2 cellular contexts compared by ENCODE assay signal in the genomic region with DNA sequence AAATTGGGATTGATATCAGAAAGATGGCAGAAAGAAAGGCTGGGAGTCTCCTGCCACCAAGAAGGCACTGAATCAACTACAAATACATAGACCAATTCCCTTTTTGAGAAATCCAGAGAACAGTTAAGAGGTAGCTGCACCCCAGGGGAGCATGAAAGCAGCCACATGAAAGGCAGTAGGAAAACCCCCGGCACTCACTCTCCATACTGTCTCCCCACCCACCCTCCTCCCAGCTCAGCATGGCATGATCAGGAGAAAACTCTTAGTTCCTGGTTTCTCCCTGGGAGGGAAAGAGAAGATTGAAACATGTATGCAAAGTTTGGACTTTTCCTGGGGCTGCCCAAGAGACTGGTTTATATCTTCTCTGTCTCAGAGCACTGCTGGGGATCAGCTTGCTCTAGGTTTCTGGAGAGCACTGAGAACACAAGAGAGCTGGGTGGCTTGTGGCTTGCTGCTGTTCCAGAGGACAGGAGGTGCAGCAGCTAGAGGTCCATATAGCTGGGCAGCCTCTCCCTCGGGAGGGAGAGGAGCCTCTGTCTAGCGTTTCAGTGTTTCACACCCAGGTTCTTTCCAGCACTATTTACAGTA.
TF ChIP-seq lines count a peak whose summit lies in the region.

No MANE protein-coding gene starts in this region.

TF ChIP-seq in HEK293, 187 proteins besides CTCF, POLR2A, EP300 and RAD21 (continued from another document):
- TF ChIP-seq ZNF280D (tag by site-specific recombination; IDR thresholded peaks at IDR 0.05): no peak

TF ChIP-seq in WTC11, 78 proteins besides CTCF, POLR2A, EP300 and RAD21 (continued from another document):
- TF ChIP-seq, protein P1, sequence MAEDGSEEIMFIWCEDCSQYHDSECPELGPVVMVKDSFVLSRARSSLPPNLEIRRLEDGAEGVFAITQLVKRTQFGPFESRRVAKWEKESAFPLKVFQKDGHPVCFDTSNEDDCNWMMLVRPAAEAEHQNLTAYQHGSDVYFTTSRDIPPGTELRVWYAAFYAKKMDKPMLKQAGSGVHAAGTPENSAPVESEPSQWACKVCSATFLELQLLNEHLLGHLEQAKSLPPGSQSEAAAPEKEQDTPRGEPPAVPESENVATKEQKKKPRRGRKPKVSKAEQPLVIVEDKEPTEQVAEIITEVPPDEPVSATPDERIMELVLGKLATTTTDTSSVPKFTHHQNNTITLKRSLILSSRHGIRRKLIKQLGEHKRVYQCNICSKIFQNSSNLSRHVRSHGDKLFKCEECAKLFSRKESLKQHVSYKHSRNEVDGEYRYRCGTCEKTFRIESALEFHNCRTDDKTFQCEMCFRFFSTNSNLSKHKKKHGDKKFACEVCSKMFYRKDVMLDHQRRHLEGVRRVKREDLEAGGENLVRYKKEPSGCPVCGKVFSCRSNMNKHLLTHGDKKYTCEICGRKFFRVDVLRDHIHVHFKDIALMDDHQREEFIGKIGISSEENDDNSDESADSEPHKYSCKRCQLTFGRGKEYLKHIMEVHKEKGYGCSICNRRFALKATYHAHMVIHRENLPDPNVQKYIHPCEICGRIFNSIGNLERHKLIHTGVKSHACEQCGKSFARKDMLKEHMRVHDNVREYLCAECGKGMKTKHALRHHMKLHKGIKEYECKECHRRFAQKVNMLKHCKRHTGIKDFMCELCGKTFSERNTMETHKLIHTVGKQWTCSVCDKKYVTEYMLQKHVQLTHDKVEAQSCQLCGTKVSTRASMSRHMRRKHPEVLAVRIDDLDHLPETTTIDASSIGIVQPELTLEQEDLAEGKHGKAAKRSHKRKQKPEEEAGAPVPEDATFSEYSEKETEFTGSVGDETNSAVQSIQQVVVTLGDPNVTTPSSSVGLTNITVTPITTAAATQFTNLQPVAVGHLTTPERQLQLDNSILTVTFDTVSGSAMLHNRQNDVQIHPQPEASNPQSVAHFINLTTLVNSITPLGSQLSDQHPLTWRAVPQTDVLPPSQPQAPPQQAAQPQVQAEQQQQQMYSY (CRISPR knock-in tag; IDR thresholded peaks at IDR 0.05): no peak
- TF ChIP-seq, protein P2, sequence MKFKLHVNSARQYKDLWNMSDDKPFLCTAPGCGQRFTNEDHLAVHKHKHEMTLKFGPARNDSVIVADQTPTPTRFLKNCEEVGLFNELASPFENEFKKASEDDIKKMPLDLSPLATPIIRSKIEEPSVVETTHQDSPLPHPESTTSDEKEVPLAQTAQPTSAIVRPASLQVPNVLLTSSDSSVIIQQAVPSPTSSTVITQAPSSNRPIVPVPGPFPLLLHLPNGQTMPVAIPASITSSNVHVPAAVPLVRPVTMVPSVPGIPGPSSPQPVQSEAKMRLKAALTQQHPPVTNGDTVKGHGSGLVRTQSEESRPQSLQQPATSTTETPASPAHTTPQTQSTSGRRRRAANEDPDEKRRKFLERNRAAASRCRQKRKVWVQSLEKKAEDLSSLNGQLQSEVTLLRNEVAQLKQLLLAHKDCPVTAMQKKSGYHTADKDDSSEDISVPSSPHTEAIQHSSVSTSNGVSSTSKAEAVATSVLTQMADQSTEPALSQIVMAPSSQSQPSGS (CRISPR knock-in tag; IDR thresholded peaks at IDR 0.05; ENCODE audit: borderline replicate concordance, low read depth): no peak
- no peak for TF ChIP-seq ETV6 (CRISPR knock-in tag; IDR thresholded peaks at IDR 0.05)
- TF ChIP-seq E2F4 (CRISPR knock-in tag; IDR thresholded peaks at IDR 0.05; ENCODE audit: borderline replicate concordance, low read depth): no peak
- no peak for TF ChIP-seq ZNF416 (CRISPR knock-in tag; IDR thresholded peaks at IDR 0.05)
